8 cellular contexts compared by ENCODE assay signal in the genomic region with DNA sequence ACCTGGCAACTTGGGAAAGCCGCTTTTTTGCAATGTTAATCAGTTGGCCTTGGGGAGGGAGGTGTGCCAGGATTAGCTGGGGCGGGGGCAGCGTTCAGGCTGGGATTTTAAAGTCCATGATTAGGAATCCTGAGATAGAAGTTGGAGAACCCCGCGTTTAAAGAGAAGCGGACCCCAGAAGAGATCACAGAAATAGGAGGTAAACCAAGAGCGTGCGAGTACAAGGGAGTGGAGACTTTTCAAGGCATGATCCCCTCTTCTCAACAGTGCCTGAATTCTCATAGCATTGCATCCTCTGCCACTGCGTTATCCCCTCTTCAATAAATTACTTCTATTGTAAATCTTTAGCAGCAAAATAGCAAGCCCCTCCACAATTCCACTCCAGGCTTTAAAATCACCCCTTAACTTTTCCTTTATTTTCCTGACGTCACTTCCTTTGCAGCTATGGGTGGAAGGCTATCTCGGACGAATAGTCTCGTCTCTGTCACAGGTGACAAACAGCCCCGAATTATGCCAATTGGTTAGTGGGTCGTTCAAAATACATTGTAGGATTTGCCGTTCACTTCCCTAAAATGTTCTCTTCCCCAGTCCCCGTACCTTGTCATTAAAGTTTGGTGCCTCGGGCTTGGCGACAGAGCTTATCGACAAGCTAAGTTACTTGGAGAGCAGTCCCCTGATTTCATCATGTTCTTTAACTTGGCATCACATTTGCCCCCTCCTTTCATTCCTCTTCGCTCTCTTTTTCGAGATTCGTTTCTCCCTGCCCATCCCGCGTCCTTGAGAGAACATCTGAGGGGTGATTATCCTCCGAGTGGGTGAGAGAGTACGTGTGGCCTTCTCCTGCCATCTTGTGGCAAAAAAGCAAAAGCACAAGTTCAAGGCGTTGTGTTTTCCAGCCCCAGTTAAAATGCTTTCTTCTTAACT. TPM values are rescaled to one million over a fixed set of nuclear protein-coding genes. Genes with fewer than 3 reads are reported as not detected.
DNase-seq lines count a peak whose midpoint lies in the region; ATAC-seq, FAIRE-seq and TF ChIP-seq lines count a peak whose summit lies in the region.

No MANE protein-coding gene starts in this region.

- BruUV-seq in HepG2 (replicated peaks; lab: Mats Ljungman, UMichigan), result no TSS peak

- TF ChIP-seq EP300 in HepG2 (IDR thresholded peaks at IDR 0.05; ENCODE audit: low read depth in 2 of 2, low read length in 2 of 2) (no peak), HepG2 (CRISPR knock-in tag; IDR thresholded peaks at IDR 0.05; ENCODE audit: borderline replicate concordance) (no peak)

- TF ChIP-seq CTCF in C4-2B (conservative IDR thresholded peaks at IDR 0.05), result peak; percentile 89
- TF ChIP-seq CTCF in HepG2 (CRISPR knock-in tag; IDR thresholded peaks at IDR 0.05), result peak; percentile 95

- intact Hi-C loops in activated CD4-positive, alpha-beta T cell treated with anti-CD3 and anti-CD28 coated beads for 36 hours (cut with DNase I, micrococcal nuclease), result loop anchor here (1.0 to 10.0 kb wide), 20 partner anchors 57 to 1853 kb away; partner anchors contain the start of gene ZNF184 (in 2 of the 2)
- intact Hi-C loops in HepG2 (cut with micrococcal nuclease; ENCODE audit: unreplicated experiment), result loop anchor here (1.0 to 10.0 kb wide), 8 partner anchors 76 to 1700 kb away; partner anchors contain the start of gene ZNF184

- H3K4me1 Mint-ChIP-seq in activated CD4-positive, alpha-beta T cell treated with anti-CD3 and anti-CD28 coated beads for 36 hours, result peaks cover 22% of the 10 kb centered on the region

- H3K9me3 Mint-ChIP-seq in activated CD4-positive, alpha-beta T cell treated with anti-CD3 and anti-CD28 coated beads for 36 hours (ENCODE audit: low read depth), result no peaks in the 10 kb centered on the region

- H3K4me1 ChIP-seq in HepG2 (ENCODE audit: insufficient read depth, low read length), result peaks cover 31% of the 10 kb centered on the region

- POLR2A ChIA-PET in activated CD4-positive, alpha-beta T cell treated with anti-CD3 and anti-CD28 coated beads for 36 hours (lab: Charles Lee), result interaction anchor here (0.6 to 10.2 kb wide), 9 partner anchors 26 to 749 kb away, joined by 4 to 775 read pairs (median 66); a partner anchor contains a TSS
- POLR2A ChIA-PET in HepG2 (lab: Yijun Ruan, JAX), result interaction anchor here (0.8 to 5.9 kb wide), 16 partner anchors 29 to 1740 kb away, joined by 3 to 323 read pairs (median 8); partner anchors contain the start of gene ZNF184

- H3K27me3 ChIP-seq in HepG2 (ENCODE audit: control insufficient read depth in 1 of 2, insufficient read depth in 2 of 2, low read length in 2 of 2), result no peaks in the 10 kb centered on the region; a peak in 1 of 5 replicates

- peak overlapping the region; percentile 91 for H3K4me2 ChIP-seq in HepG2 (ENCODE audit: low read depth, low read length)

- H3K36me3 ChIP-seq in HepG2 (replicated peaks in 1 of 2; ENCODE audit: control insufficient read depth in 1 of 2, insufficient read depth in 2 of 2, low read length in 2 of 2), result no peaks in the 10 kb centered on the region

- DNase-seq in HCEC 1CT, result peak; percentile 86
- peak; percentile 88 to 89 for DNase-seq in NCI-H446 (lab: John Stamatoyannopoulos, UW)
- peak; percentile 76 for DNase-seq in activated CD4-positive, alpha-beta T cell treated with anti-CD3 and anti-CD28 coated beads for 36 hours
- DNase-seq in ecto neural progenitor cell (ENCODE audit: low spot score), result peak; percentile 67
- peak; percentile 85 for DNase-seq in HepG2 (ENCODE audit: low spot score)
- DNase-seq in stimulated activated CD4-positive, alpha-beta T cell treated with anti-CD3 and anti-CD28 coated beads, Interleukin-4, amount 100 ng/mL, for 24 hours, result peak; percentile 66

- in situ Hi-C loops in HepG2 (cut with HindIII; ENCODE audit: extremely low pct_ligation_motif_present, low pct_unique_long_range_greater_than_20kb), result loop anchor here (5.0 to 10.0 kb wide), 3 partner anchors 58 to 380 kb away; a partner anchor contains a TSS

- peak overlapping the region; percentile 84 for H2AFZ ChIP-seq in HepG2 (ENCODE audit: low read length)

- H3K27me3 Mint-ChIP-seq in activated CD4-positive, alpha-beta T cell treated with anti-CD3 and anti-CD28 coated beads for 36 hours, result no peaks in the 10 kb centered on the region

- ATAC-seq in activated CD4-positive, alpha-beta T cell treated with anti-CD3 and anti-CD28 coated beads for 36 hours, result peak; percentile 10
- ATAC-seq in HepG2, result peak; percentile 25
- no peak for ATAC-seq in HG03135 (IDR thresholded peaks at IDR 0.05; ENCODE audit: unreplicated experiment)

- H3K4me3 Mint-ChIP-seq in activated CD4-positive, alpha-beta T cell treated with anti-CD3 and anti-CD28 coated beads for 36 hours, result no peak overlapping the region

- under 1% methylated on average over 28 of the region's 28 CpGs for WGBS in HepG2 (ENCODE audit: low lambda C conversion rate)

- H3K36me3 Mint-ChIP-seq in activated CD4-positive, alpha-beta T cell treated with anti-CD3 and anti-CD28 coated beads for 36 hours (ENCODE audit: low read depth), result peaks cover 3% of the 10 kb centered on the region

- H3K9me3 ChIP-seq in HepG2 (ENCODE audit: low read length), result no peaks in the 10 kb centered on the region

- CTCF ChIA-PET in activated CD4-positive, alpha-beta T cell treated with anti-CD3 and anti-CD28 coated beads for 36 hours (lab: Charles Lee), result interaction anchor here (0.6 to 6.2 kb wide), 25 partner anchors 10 to 1029 kb away, joined by 3 to 60 read pairs (median 4); partner anchors contain the start of gene TRIM27
- CTCF ChIA-PET in HepG2 (lab: Yijun Ruan, JAX; ENCODE audit: low intra/inter-chr PET ratio, low total read pairs), result interaction anchor here (1.3 to 2.6 kb wide), 6 partner anchors 75 to 733 kb away, joined by 3 to 29 read pairs (median 6); no protein-coding TSS in a partner anchor

- TF ChIP-seq POLR2A in HepG2 (IDR thresholded peaks at IDR 0.05; ENCODE audit: insufficient read depth in 1 of 2, low read depth in 2 of 2, low read length in 2 of 2), result peak; percentile 8 to 30; a peak in 3 of 4 replicates

- peak overlapping the region; percentile 93 for H3K9ac ChIP-seq in HepG2 (ENCODE audit: insufficient read depth, low read depth, low read length)

- no peak overlapping the region for H3K27ac Mint-ChIP-seq in activated CD4-positive, alpha-beta T cell treated with anti-CD3 and anti-CD28 coated beads for 36 hours

- peak; percentile 90 for FAIRE-seq in HepG2 (lab: Jason Lieb, UNC)

- TF ChIP-seq RAD21 in HepG2 (CRISPR knock-in tag; IDR thresholded peaks at IDR 0.05), result peak; percentile 93

- no peaks in the 10 kb centered on the region for H4K20me1 ChIP-seq in HepG2 (ENCODE audit: insufficient read depth, low read length)

- H3K27ac ChIP-seq in C4-2B (peak overlapping the region; percentile 99), HepG2 (ENCODE audit: extremely low read length, insufficient read depth, low read length) (peak overlapping the region; percentile 96)

- H3K79me2 ChIP-seq in HepG2 (ENCODE audit: insufficient read depth, low read length), result no peaks in the 10 kb centered on the region

- H3K4me3 ChIP-seq in HepG2 (replicated peaks in 1 of 3; ENCODE audit: insufficient read depth in 1 of 3, low read depth in 2 of 3, low read length in 3 of 3), result peak overlapping the region; percentile 72 to 85 (median 76)

TF ChIP-seq in HepG2, 621 proteins besides CTCF, POLR2A, EP300 and RAD21 (continues in another document):
- TF ChIP-seq TEAD2 (CRISPR knock-in tag; IDR thresholded peaks at IDR 0.05) (no peak), GATAD1 (CRISPR knock-in tag; IDR thresholded peaks at IDR 0.05) (peak; percentile 82), ZNF580 (CRISPR knock-in tag; IDR thresholded peaks at IDR 0.05; ENCODE audit: borderline replicate concordance, low read depth) (no peak; the same call in 1 of the 2 replicates), MATR3 (CRISPR knock-in tag; IDR thresholded peaks at IDR 0.05) (no peak), ZBTB14 (CRISPR knock-in tag; IDR thresholded peaks at IDR 0.05) (no peak), ZNF589 (CRISPR knock-in tag; conservative IDR thresholded peaks at IDR 0.05) (no peak)

RNA-seq across cellular contexts. Expression of gene OR2B2, which starts 17.1 kb away (rescaled TPM):
- not detected for total RNA-seq in activated CD4-positive, alpha-beta T cell treated with anti-CD3 and anti-CD28 coated beads for 36 hours
- total RNA-seq in HepG2 (2016; rRNA removed; fragmentation: Illumina TruSeq; extraction: Trizol), result not detected in 2 replicates
- not detected in 2 replicates for total RNA-seq in HepG2 (2016; cell fraction: cytosol; rRNA removed; fragmentation: Illumina TruSeq; extraction: Trizol; ENCODE audit: low read depth)
- not detected in 2 replicates for total RNA-seq in HepG2 (2016; cell fraction: insoluble cytoplasmic fraction; rRNA removed; fragmentation: Illumina TruSeq; extraction: Trizol)
- not detected in 2 replicates for total RNA-seq in HepG2 (2016; cell fraction: membrane; rRNA removed; fragmentation: Illumina TruSeq; extraction: Trizol)
- not detected in 2 replicates for total RNA-seq in HepG2 (2016; cell fraction: nucleus; rRNA removed; fragmentation: Illumina TruSeq; extraction: Trizol)
- not detected in 2 replicates for polyA plus RNA-seq in HepG2 (2011; rRNA removed)
- not detected in 2 replicates for polyA plus RNA-seq in HepG2 (2011; cell fraction: cytosol; rRNA removed)
- polyA plus RNA-seq in HepG2 (2011; cell fraction: nucleus; rRNA removed), result not detected in 2 replicates
- polyA plus RNA-seq in HepG2 (2012), result not detected in 2 replicates
- not detected in 2 replicates for polyA plus RNA-seq in HepG2 (2016; cell fraction: cytosol; fragmentation: Illumina TruSeq; extraction: Trizol; ENCODE audit: low read depth)
- not detected in 2 replicates for polyA plus RNA-seq in HepG2 (2016; cell fraction: insoluble cytoplasmic fraction; fragmentation: Illumina TruSeq; extraction: Trizol; ENCODE audit: low read depth)
- polyA plus RNA-seq in HepG2 (2016; cell fraction: membrane; fragmentation: Illumina TruSeq; extraction: Trizol; ENCODE audit: low read depth), result not detected in 2 replicates
- not detected in 2 replicates for polyA plus RNA-seq in HepG2 (2016; cell fraction: nucleus; fragmentation: Illumina TruSeq; extraction: Trizol; ENCODE audit: insufficient read depth, low read depth)
- polyA minus RNA-seq in HepG2 (2011; rRNA and poly(A)+ RNA removed; ENCODE audit: low replicate concordance), result not detected in 2 replicates
- not detected in 2 replicates for polyA minus RNA-seq in HepG2 (2011; cell fraction: cytosol; rRNA and poly(A)+ RNA removed)
- not detected in 2 replicates for polyA minus RNA-seq in HepG2 (2011; cell fraction: nucleus; rRNA and poly(A)+ RNA removed)
